In genomic region chr14:24803933-24804494, GRCh38 we compare ENCODE assay signal across 26 cellular contexts.
"Had no signal": no experiment of that assay in that cellular context is flagged by ENCODE, and none has a peak within 500 bp of the region (broad histone marks: within the 10 kb centered on the region; RNA-seq: fewer than 3 reads in every experiment).

No MANE protein-coding gene starts in this region.

- H3K27me3 ChIP-seq: colonic mucosa, gastrocnemius medialis, sigmoid colon, transverse colon had no signal

- H3K4me3 Mint-ChIP-seq: central memory CD8-positive, alpha-beta T cell; dendritic cell treated with granulocyte-macrophage colony-stimulating factor and Interleukin-4, amounts not matched to agents 40 ng/mL and 50 ng/mL, for 4 days; endodermal cell; memory B cell; naive thymus-derived CD8-positive, alpha-beta T cell; nephron progenitor cell; stimulated activated memory B cell treated with anti-CD40 and anti-IgM and Interleukin-4, amounts not matched to agents 10 μg/mL and 1 μg/mL and 100 μg/mL, for 72 hours; stimulated activated naive CD8-positive, alpha-beta T cell treated with anti-CD3 and anti-CD28 coated beads, Interleukin-15, Interleukin-2, amounts not matched to agents 100 ng/mL and 50 ng/mL, for 24 hours had no signal

- ATAC-seq: esophagus mucosa; gastrocnemius medialis; left lobe of liver; naive thymus-derived CD8-positive, alpha-beta T cell had no signal

- H3K79me2 ChIP-seq: parathyroid adenoma had no signal

- H3K4me1 ChIP-seq: gastrocnemius medialis, parathyroid adenoma had no signal

- H2AFZ ChIP-seq: parathyroid adenoma had no signal

- H3K36me3 Mint-ChIP-seq: memory B cell; naive thymus-derived CD8-positive, alpha-beta T cell; stimulated activated memory B cell treated with anti-CD40 and anti-IgM and Interleukin-4, amounts not matched to agents 10 μg/mL and 1 μg/mL and 100 μg/mL, for 72 hours had no signal

- FAIRE-seq: kidney had no signal

- H3K36me3 ChIP-seq: colonic mucosa, gastrocnemius medialis, neutrophil, sigmoid colon, transverse colon had no signal

- H3K4me3 ChIP-seq: colonic mucosa, gastrocnemius medialis, lung, sigmoid colon, transverse colon had no signal

- H3K27ac ChIP-seq: colonic mucosa, epithelial cell of prostate, gastrocnemius medialis, neutrophil, parathyroid adenoma, sigmoid colon, transverse colon had no signal

- H3K9ac ChIP-seq: parathyroid adenoma had no signal

- H3K27ac Mint-ChIP-seq: dendritic cell treated with granulocyte-macrophage colony-stimulating factor and Interleukin-4, amounts not matched to agents 40 ng/mL and 50 ng/mL, for 4 days; endodermal cell; memory B cell; naive thymus-derived CD8-positive, alpha-beta T cell; nephron progenitor cell; progenitor cell of endocrine pancreas; stimulated activated memory B cell treated with anti-CD40 and anti-IgM and Interleukin-4, amounts not matched to agents 10 μg/mL and 1 μg/mL and 100 μg/mL, for 72 hours; stimulated activated naive CD8-positive, alpha-beta T cell treated with anti-CD3 and anti-CD28 coated beads, Interleukin-15, Interleukin-2, amounts not matched to agents 100 ng/mL and 50 ng/mL, for 24 hours had no signal

- H3K9me3 ChIP-seq: colonic mucosa, gastrocnemius medialis, neutrophil, sigmoid colon, transverse colon had no signal

- DNase-seq: colonic mucosa; effector CD8-positive, alpha-beta T cell; endodermal cell; foreskin fibroblast; gastrocnemius medialis; head of caudate nucleus; kidney; midbrain; naive thymus-derived CD8-positive, alpha-beta T cell; nephron progenitor cell; sigmoid colon; stimulated activated CD4-positive, alpha-beta T cell treated with anti-CD3 and anti-CD28 coated beads, Interleukin-2, amount 100 ng/mL, for 24 hours; stimulated activated CD4-positive, alpha-beta T cell treated with anti-CD3 and anti-CD28 coated beads, Interleukin-4, amount 100 ng/mL, for 24 hours; transverse colon had no signal

- H3K9me3 Mint-ChIP-seq: central memory CD8-positive, alpha-beta T cell; dendritic cell treated with granulocyte-macrophage colony-stimulating factor and Interleukin-4, amounts not matched to agents 40 ng/mL and 50 ng/mL, for 4 days; endodermal cell; memory B cell; naive thymus-derived CD8-positive, alpha-beta T cell; nephron progenitor cell; stimulated activated memory B cell treated with anti-CD40 and anti-IgM and Interleukin-4, amounts not matched to agents 10 μg/mL and 1 μg/mL and 100 μg/mL, for 72 hours; stimulated activated naive CD8-positive, alpha-beta T cell treated with anti-CD3 and anti-CD28 coated beads, Interleukin-15, Interleukin-2, amounts not matched to agents 100 ng/mL and 50 ng/mL, for 24 hours had no signal
